Comparison of ENCODE assay signal across 8 cellular contexts in the genomic region with DNA sequence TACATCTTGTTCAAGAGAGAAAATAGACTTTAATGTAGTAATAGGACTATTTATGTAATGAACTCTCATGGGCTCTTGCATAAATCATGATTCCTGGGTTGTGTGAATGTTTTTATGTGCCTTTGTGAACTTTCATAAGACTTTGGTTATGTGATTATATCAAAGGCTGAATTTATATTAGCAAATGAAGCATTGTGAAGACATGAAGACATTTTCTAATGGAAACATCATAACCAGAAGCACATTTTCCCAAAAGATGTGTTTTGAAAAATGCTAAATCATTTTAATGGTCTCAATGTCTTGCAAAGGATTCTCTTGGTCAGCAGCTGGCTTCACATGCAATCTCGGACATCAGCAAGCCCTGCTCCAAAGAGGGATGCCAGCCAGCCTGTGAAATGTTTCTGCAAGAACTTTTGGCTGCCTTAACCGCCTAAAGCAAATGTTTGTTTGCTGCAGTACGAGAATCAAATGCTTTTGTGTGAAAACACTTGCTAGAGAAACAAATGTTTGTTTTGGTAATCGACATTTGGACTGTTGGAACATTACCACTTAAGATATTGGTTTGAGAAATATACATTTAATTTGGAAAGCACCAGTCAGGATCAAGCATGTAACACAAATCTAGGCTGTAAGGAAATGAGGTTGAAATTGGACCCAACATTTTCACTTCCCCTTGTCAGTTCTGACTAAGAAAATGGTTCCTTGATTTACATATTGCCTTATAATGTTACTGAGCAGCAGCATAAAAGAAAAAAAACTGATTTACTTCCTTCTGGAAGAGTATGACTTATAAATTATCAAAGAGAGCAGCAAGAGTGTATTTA.
DNase-seq lines count a peak whose midpoint lies in the region; ATAC-seq lines count a peak whose summit lies in the region.

No MANE protein-coding gene starts in this region.

- ATAC-seq in GM18511 (IDR thresholded peaks at IDR 0.05; ENCODE audit: unreplicated experiment) (peak; percentile 100), HG02623 (IDR thresholded peaks at IDR 0.05; ENCODE audit: unreplicated experiment) (peak; percentile 96)

- DNase-seq in NOMO-1 (lab: John Stamatoyannopoulos, UW; ENCODE audit: unreplicated experiment in 2 of 2) (peak; percentile 10 to 82), mucosa of gallbladder (ENCODE audit: low spot score) (peak; percentile 17), SKM-1 (lab: John Stamatoyannopoulos, UW; ENCODE audit: unreplicated experiment) (no peak), DMS 273 treated with DMSO at 0.1 percent for 48 hours (lab: John Stamatoyannopoulos, UW) (no peak)
- no peak for DNase-seq in effector CD8-positive, alpha-beta T cell (lab: John Stamatoyannopoulos, UW)
- no peak for DNase-seq in activated effector memory CD4-positive, alpha-beta T cell treated with anti-CD3 and anti-CD28 coated beads, Interleukin-2, amount 50 U/mL, for 16 hours

Comparison
In these comparisons a context has a peak if more than half of its experiments do, and no peak if none do; other contexts are left out.
1. DNase-seq: peak in NOMO-1 (2 of 2) and mucosa of gallbladder (single experiment); none in SKM-1 (single experiment), DMS 273 treated with DMSO at 0.1 percent for 48 hours (single experiment), effector CD8-positive, alpha-beta T cell (single experiment) and activated effector memory CD4-positive, alpha-beta T cell treated with anti-CD3 and anti-CD28 coated beads, Interleukin-2, amount 50 U/mL, for 16 hours (single experiment).